In genomic region chrX:2628751-2629315, GRCh38 we compare ENCODE assay signal across 10 cellular contexts.
DNase-seq lines count a peak whose midpoint lies in the region; ATAC-seq and TF ChIP-seq lines count a peak whose summit lies in the region.
"Had no signal": no experiment of that assay in that cellular context is flagged by ENCODE, and none has a peak within 500 bp of the region (broad histone marks: within the 10 kb centered on the region; RNA-seq: fewer than 3 reads in every experiment).

No MANE protein-coding gene starts in this region.

- peaks cover 0 to 23% of the 10 kb centered on the region in 2 donors for H3K36me3 ChIP-seq in mucosa of rectum (ENCODE audit: control insufficient read depth in 2 of 2, insufficient read depth in 2 of 2, low read length in 2 of 2)

- H3K27me3 ChIP-seq in mucosa of rectum (ENCODE audit: control insufficient read depth in 2 of 2, insufficient read depth in 2 of 2, low read length in 2 of 2): no peaks in the 10 kb centered on the region

- peak; percentile 60 for ATAC-seq in activated T-helper 17 cell treated with anti-CD3 and anti-CD28 coated beads, Interleukin-2, amount 50 U/mL, for 72 hours (replicated peaks)

- H3K9me3 ChIP-seq in mucosa of rectum (ENCODE audit: control insufficient read depth in 2 of 2, low read length in 2 of 2): peaks cover 18 to 31% of the 10 kb centered on the region in 2 donors

- H3K4me1 ChIP-seq in mucosa of rectum (ENCODE audit: control insufficient read depth in 2 of 2, insufficient read depth in 2 of 2, low read length in 2 of 2): no peaks in the 10 kb centered on the region

- TF ChIP-seq CTCF in CD14-positive monocyte (IDR thresholded peaks at IDR 0.05): no peak

- H3K9me3 Mint-ChIP-seq in CD14-positive monocyte (peaks cover 33 to 53% (median 49%) of the 10 kb centered on the region in 7 donors), IgD-negative memory B cell (peaks cover 12 to 45% (median 35%) of the 10 kb centered on the region in 3 donors)
- H3K9me3 Mint-ChIP-seq in activated T-helper 17 cell treated with anti-CD3 and anti-CD28 coated beads, Interleukin-2, amount 50 U/mL, for 72 hours: peaks cover 40% of the 10 kb centered on the region

- H3K4me3 Mint-ChIP-seq in CD14-positive monocyte (no peak overlapping the region), IgD-negative memory B cell (peak overlapping the region; percentile 61 to 91 (median 82))
- H3K4me3 Mint-ChIP-seq in activated T-helper 17 cell treated with anti-CD3 and anti-CD28 coated beads, Interleukin-2, amount 50 U/mL, for 72 hours: peak overlapping the region; percentile 86

- intact Hi-C loops in CD14-positive monocyte (cut with micrococcal nuclease) (no loop called here), posterior cingulate gyrus (cut with DNase I) (no loop called here)

- DNase-seq in CD14-positive monocyte (ENCODE audit: low spot score): no peak
- DNase-seq in posterior cingulate gyrus: no peak
- no peak for DNase-seq in stimulated activated CD4-positive, alpha-beta T cell treated with anti-CD3 and anti-CD28 coated beads, Interleukin-2, amount 100 ng/mL, for 48 hours
- DNase-seq in DMS53 treated with DMSO at 0.1 percent for 48 hours (lab: John Stamatoyannopoulos, UW; ENCODE audit: unreplicated experiment): no peak
- no peak for DNase-seq in 8988T
- DNase-seq: NCI-H2171 treated with DMSO at 0.1 percent for 48 hours, SHP77 treated with DMSO at 0.1 percent for 48 hours had no signal

- H3K4me1 Mint-ChIP-seq in CD14-positive monocyte: peaks cover 6% of the 10 kb centered on the region
- H3K4me1 Mint-ChIP-seq in IgD-negative memory B cell: peaks cover 10 to 34% (median 20%) of the 10 kb centered on the region in 3 donors
- peaks cover 41% of the 10 kb centered on the region for H3K4me1 Mint-ChIP-seq in activated T-helper 17 cell treated with anti-CD3 and anti-CD28 coated beads, Interleukin-2, amount 50 U/mL, for 72 hours

- H3K27me3 Mint-ChIP-seq in CD14-positive monocyte (ENCODE audit: low read depth in 3 of 3) (peaks cover 0 to 28% (median 0%) of the 10 kb centered on the region in 3 donors), IgD-negative memory B cell (peaks cover 1% of the 10 kb centered on the region)
- H3K27me3 Mint-ChIP-seq in activated T-helper 17 cell treated with anti-CD3 and anti-CD28 coated beads, Interleukin-2, amount 50 U/mL, for 72 hours: no peaks in the 10 kb centered on the region

- H3K27ac ChIP-seq in mucosa of rectum (ENCODE audit: low read depth in 2 of 2, low read length in 2 of 2): peak overlapping the region; percentile 75 to 87

- no peak overlapping the region for H3K9ac ChIP-seq in mucosa of rectum (ENCODE audit: low read depth in 1 of 2, low read length in 2 of 2)

- H3K27ac Mint-ChIP-seq in CD14-positive monocyte: peak overlapping the region; percentile 82 to 95 (median 90)
- peak overlapping the region; percentile 90 to 100 (median 99) for H3K27ac Mint-ChIP-seq in IgD-negative memory B cell
- H3K27ac Mint-ChIP-seq in activated T-helper 17 cell treated with anti-CD3 and anti-CD28 coated beads, Interleukin-2, amount 50 U/mL, for 72 hours: peak overlapping the region; percentile 98

- peaks cover 75 to 87% of the 10 kb centered on the region in 2 donors for H3K36me3 Mint-ChIP-seq in CD14-positive monocyte
- H3K36me3 Mint-ChIP-seq in IgD-negative memory B cell: peaks cover 24% of the 10 kb centered on the region
- peaks cover 97% of the 10 kb centered on the region for H3K36me3 Mint-ChIP-seq in activated T-helper 17 cell treated with anti-CD3 and anti-CD28 coated beads, Interleukin-2, amount 50 U/mL, for 72 hours (ENCODE audit: low read depth)

- H3K4me3 ChIP-seq in mucosa of rectum (ENCODE audit: low read length in 2 of 2): peak overlapping the region in 1 of 2 donors; percentile 23

Comparison
In these comparisons a context has a peak if more than half of its experiments do, and no peak if none do; other contexts are left out.
1. H3K4me3 Mint-ChIP-seq: peak in IgD-negative memory B cell (4 of 4) and activated T-helper 17 cell treated with anti-CD3 and anti-CD28 coated beads, Interleukin-2, amount 50 U/mL, for 72 hours (single experiment); none in CD14-positive monocyte (0 of 2).
2. Peak in every context shown above with its lines, with median percentiles within 50 percentile points of each other: H3K27ac Mint-ChIP-seq.